ENCODE assay signal across 8 cellular contexts in the genomic region with DNA sequence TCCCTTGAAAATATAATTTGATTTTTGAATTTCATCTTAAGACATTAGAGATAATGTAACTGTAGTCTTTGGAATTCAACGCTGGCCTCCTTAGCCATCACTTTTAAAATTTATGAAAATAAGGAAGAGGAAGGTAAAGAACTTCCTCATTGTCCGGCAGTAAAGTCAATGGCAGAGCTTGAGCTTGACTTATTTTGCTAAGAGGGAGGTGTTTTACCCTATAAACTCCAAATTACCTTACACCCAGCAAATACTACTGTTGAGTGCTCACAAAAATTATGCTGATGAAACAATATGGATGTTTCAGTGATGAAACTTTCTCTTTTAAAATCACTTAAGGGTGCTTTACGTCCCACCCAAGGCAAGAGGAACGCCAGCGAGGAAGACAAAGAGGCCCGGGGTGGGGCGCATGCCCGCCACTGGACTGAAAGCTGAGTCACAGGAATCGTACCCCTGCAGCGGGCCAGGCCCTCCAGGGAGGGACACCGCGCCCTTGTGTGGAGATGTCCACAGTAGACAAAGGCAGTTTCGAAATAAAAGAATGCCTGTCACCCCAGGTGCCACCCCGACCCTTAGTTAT. TPM values are rescaled to one million over a fixed set of nuclear protein-coding genes. Genes with fewer than 3 reads are reported as not detected.
DNase-seq lines count a peak whose midpoint lies in the region; ATAC-seq, FAIRE-seq and TF ChIP-seq lines count a peak whose summit lies in the region.

No MANE protein-coding gene starts in this region.

- H3K4me3 ChIP-seq in OCI-LY3 (ENCODE audit: low read length), result peak overlapping the region; percentile 95
- peak overlapping the region; percentile 61 to 99 (median 84) for H3K4me3 ChIP-seq in heart left ventricle
- H3K4me3 ChIP-seq in pancreas, result peak overlapping the region; percentile 31 to 75 (median 60)

- H3K36me3 ChIP-seq in OCI-LY3 (replicated peaks; ENCODE audit: low read depth, low read length) (peaks cover 28% of the 10 kb centered on the region), heart left ventricle (peaks cover 0 to 18% (median 7%) of the 10 kb centered on the region in 9 donors), pancreas (no peaks in the 10 kb centered on the region)

- H3K9me3 ChIP-seq in OCI-LY3 (ENCODE audit: insufficient read depth, low read length) (no peaks in the 10 kb centered on the region), heart left ventricle (peaks cover 0 to 5% (median 0%) of the 10 kb centered on the region in 12 donors), pancreas (no peaks in the 10 kb centered on the region)

- peaks cover 75% of the 10 kb centered on the region for H3K79me2 ChIP-seq in OCI-LY3 (ENCODE audit: low read length)

- peak; percentile 23 for ATAC-seq in activated naive CD8-positive, alpha-beta T cell treated with anti-CD3 and anti-CD28 coated beads, Interleukin-2, amount 50 U/mL, for 24 hours
- ATAC-seq in heart left ventricle (peak; percentile 53 to 68 (median 62)), pancreas (peak in 3 of 4 donors; percentile 10 to 41 (median 31)), GM18505 (IDR thresholded peaks at IDR 0.05; ENCODE audit: unreplicated experiment) (no peak)

- H4K20me1 ChIP-seq in OCI-LY3 (ENCODE audit: insufficient read depth, low read length), result peaks cover 20% of the 10 kb centered on the region

- 17 to 46% (median 31%) methylated on average over 14 of the region's 14 CpGs for WGBS in heart left ventricle, 4 donors
- 4 to 18% methylated on average over 14 of the region's 14 CpGs for WGBS in pancreas, 2 donors

- peaks cover 49% of the 10 kb centered on the region for H3K4me1 Mint-ChIP-seq in activated naive CD8-positive, alpha-beta T cell treated with anti-CD3 and anti-CD28 coated beads, Interleukin-2, amount 50 U/mL, for 24 hours

- H3K9me3 Mint-ChIP-seq in activated naive CD8-positive, alpha-beta T cell treated with anti-CD3 and anti-CD28 coated beads, Interleukin-2, amount 50 U/mL, for 24 hours, result no peaks in the 10 kb centered on the region

- TF ChIP-seq POLR2A in heart left ventricle (IDR thresholded peaks at IDR 0.05), result no peak
- TF ChIP-seq POLR2A in GM18505 (IDR thresholded peaks at IDR 0.05; ENCODE audit: borderline replicate concordance, extremely low read depth, insufficient read depth, insufficient read length), result no peak

- H2AFZ ChIP-seq in OCI-LY3 (ENCODE audit: low read depth, low read length), result no peak overlapping the region

- peak overlapping the region; percentile 92 for H3K4me3 Mint-ChIP-seq in activated naive CD8-positive, alpha-beta T cell treated with anti-CD3 and anti-CD28 coated beads, Interleukin-2, amount 50 U/mL, for 24 hours

- peak overlapping the region; percentile 100 for H3K27ac ChIP-seq in OCI-LY3 (ENCODE audit: low read length)
- peak overlapping the region; percentile 90 to 99 (median 95) for H3K27ac ChIP-seq in heart left ventricle
- H3K27ac ChIP-seq in pancreas, result peak overlapping the region; percentile 67 to 96 (median 90)

- peak; percentile 23 for DNase-seq in activated CD4-positive, alpha-beta T cell treated with anti-CD3 and anti-CD28 coated beads for 1 hour
- DNase-seq in activated CD4-positive, alpha-beta T cell treated with anti-CD3 and anti-CD28 coated beads, Interleukin-2, amount 50 U/mL, for 1 hour, result no peak
- peak; percentile 53 for DNase-seq in activated naive CD8-positive, alpha-beta T cell treated with anti-CD3 and anti-CD28 coated beads, Interleukin-2, amount 50 U/mL, for 24 hours
- DNase-seq in heart left ventricle (peak; percentile 47 to 81 (median 73)), pancreas (peak in 5 of 6 donors; percentile 35 to 71 (median 47)), Ammon's horn (ENCODE audit: low spot score) (no peak)

- peak overlapping the region; percentile 98 for H3K4me2 ChIP-seq in OCI-LY3 (ENCODE audit: low read length)

- no peaks in the 10 kb centered on the region for H3K27me3 Mint-ChIP-seq in activated naive CD8-positive, alpha-beta T cell treated with anti-CD3 and anti-CD28 coated beads, Interleukin-2, amount 50 U/mL, for 24 hours

- TF ChIP-seq CTCF in OCI-LY3 (IDR thresholded peaks at IDR 0.05; ENCODE audit: low read depth, low read length), result no peak
- TF ChIP-seq CTCF in heart left ventricle (IDR thresholded peaks at IDR 0.05), result no peak
- no peak for TF ChIP-seq CTCF in pancreas (IDR thresholded peaks at IDR 0.05)

- FAIRE-seq in pancreas (lab: Jason Lieb, UNC), result peak; percentile 23

- peak overlapping the region; percentile 97 for H3K27ac Mint-ChIP-seq in activated naive CD8-positive, alpha-beta T cell treated with anti-CD3 and anti-CD28 coated beads, Interleukin-2, amount 50 U/mL, for 24 hours

- peak overlapping the region; percentile 100 for H3K9ac ChIP-seq in OCI-LY3 (ENCODE audit: low read length)

- peaks cover 33% of the 10 kb centered on the region for H3K36me3 Mint-ChIP-seq in activated naive CD8-positive, alpha-beta T cell treated with anti-CD3 and anti-CD28 coated beads, Interleukin-2, amount 50 U/mL, for 24 hours (ENCODE audit: low read depth)

- H3K4me1 ChIP-seq in OCI-LY3 (ENCODE audit: low read length) (peaks cover 63% of the 10 kb centered on the region), heart left ventricle (peaks cover 0 to 65% (median 8%) of the 10 kb centered on the region in 12 donors), pancreas (peaks cover 0 to 15% (median 0%) of the 10 kb centered on the region in 3 donors)

- H3K27me3 ChIP-seq in OCI-LY3 (ENCODE audit: low read depth, low read length) (no peaks in the 10 kb centered on the region), heart left ventricle (peaks cover 0 to 19% (median 0%) of the 10 kb centered on the region in 9 donors), pancreas (peaks cover 0 to 3% (median 0%) of the 10 kb centered on the region in 4 donors)

- intact Hi-C loops in heart left ventricle (cut with DNase I), result loop anchor here in 9 of 10 donors (2.0 to 10.0 kb wide), 15 partner anchors 60 to 514 kb away; no protein-coding TSS in a partner anchor
- intact Hi-C loops in pancreas (cut with DNase I), result no loop called here

RNA-seq across cellular contexts. Expression of gene TMSB4X, which starts 0.6 kb away (rescaled TPM):
- total RNA-seq in heart left ventricle, result 1,000 to 10,000 TPM in 4 of 9 donors, 100 to 1,000 TPM in 5; 689 to 3,543 (median 935) TPM
- 1,000 to 10,000 TPM; 1,893 to 1,976 TPM for polyA plus RNA-seq in heart left ventricle
- 1,000 to 10,000 TPM in 2 of 6 donors, 100 to 1,000 TPM in 4; 460 to 1,697 (median 685) TPM for total RNA-seq in pancreas
- polyA plus RNA-seq in pancreas, result 1,000 to 10,000 TPM; 2,074 to 2,276 TPM

Comparison
In these comparisons a context has a peak if more than half of its experiments do, and no peak if none do; other contexts are left out.
1. DNase-seq: peak in activated CD4-positive, alpha-beta T cell treated with anti-CD3 and anti-CD28 coated beads for 1 hour (single experiment), activated naive CD8-positive, alpha-beta T cell treated with anti-CD3 and anti-CD28 coated beads, Interleukin-2, amount 50 U/mL, for 24 hours (single experiment), heart left ventricle (5 of 5) and pancreas (5 of 6); none in activated CD4-positive, alpha-beta T cell treated with anti-CD3 and anti-CD28 coated beads, Interleukin-2, amount 50 U/mL, for 1 hour (single experiment) and Ammon's horn (single experiment).
2. intact Hi-C loops: an anchor here in heart left ventricle (2.0 to 10.0 kb wide); none called in pancreas.
3. Peak in every context shown above with its lines, with median percentiles within 50 percentile points of each other: H3K27ac ChIP-seq and H3K4me3 ChIP-seq.